Comparison of ENCODE assay signal across 14 cellular contexts in genomic region chr13:76894401-76895110, GRCh38. TPM values are rescaled to one million over a fixed set of nuclear protein-coding genes. Genes with fewer than 3 reads are reported as not detected.
A peak's percentile ranks its signal among the peaks of the same experiment; 100 is the strongest.
DNase-seq lines count a peak whose midpoint lies in the region; ATAC-seq, FAIRE-seq and TF ChIP-seq lines count a peak whose summit lies in the region.
"Had no signal": no experiment of that assay in that cellular context is flagged by ENCODE, and none has a peak within 500 bp of the region (broad histone marks: within the 10 kb centered on the region; RNA-seq: fewer than 3 reads in every experiment).

No MANE protein-coding gene starts in this region.

- peaks cover 19 to 37% (median 26%) of the 10 kb centered on the region in 11 experiments for H3K9me3 ChIP-seq in BLaER1 treated with 17β-estradiol and CSF1 and Interleukin-3, amounts not matched to agents 10 nM and 100 nM (replicated peaks in 1 of 11)
- H3K9me3 ChIP-seq in RWPE2 (ENCODE audit: severe bottlenecking) (no peaks in the 10 kb centered on the region), testis (no peaks in the 10 kb centered on the region)

- DNase-seq in RWPE2 (ENCODE audit: low spot score): no peak
- no peak for DNase-seq in retina
- DNase-seq in D721Med (ENCODE audit: insufficient read length, low spot score): no peak
- no peak for DNase-seq in DMS 273 (lab: John Stamatoyannopoulos, UW; ENCODE audit: unreplicated experiment)
- no peak for DNase-seq in testis
- DNase-seq: activated naive CD4-positive, alpha-beta T cell; H9; NCI-H2107; stomach had no signal

- H3K4me1 ChIP-seq in BLaER1 treated with 17β-estradiol and CSF1 and Interleukin-3, amounts not matched to agents 10 nM and 100 nM: peaks cover 7 to 39% (median 18%) of the 10 kb centered on the region in 10 experiments
- H3K4me1 ChIP-seq in RWPE2 (ENCODE audit: insufficient read depth, poor library complexity, severe bottlenecking): peaks cover 30% of the 10 kb centered on the region
- no peaks in the 10 kb centered on the region for H3K4me1 ChIP-seq in testis
- H3K4me1 ChIP-seq: stomach had no signal

- H3K27ac ChIP-seq in BLaER1 treated with 17β-estradiol and CSF1 and Interleukin-3, amounts not matched to agents 10 nM and 100 nM: peak overlapping the region in 7 of 11 experiments; percentile 17 to 75 (median 48); a peak in 10 of 22 replicates
- no peak overlapping the region for H3K27ac ChIP-seq in RWPE2 (ENCODE audit: poor library complexity, severe bottlenecking)
- H3K27ac ChIP-seq in testis: no peak overlapping the region
- H3K27ac ChIP-seq: stomach had no signal

- peak; percentile 70 for ATAC-seq in GM18868 (IDR thresholded peaks at IDR 0.05; ENCODE audit: unreplicated experiment)
- peak; percentile 64 for ATAC-seq in HG02870 (IDR thresholded peaks at IDR 0.05; ENCODE audit: unreplicated experiment)
- ATAC-seq in RWPE2 (ENCODE audit: low read depth): peak; percentile 59

- peaks cover 0 to 8% (median 0%) of the 10 kb centered on the region in 11 experiments; a peak in 1 of 22 replicates for H3K36me3 ChIP-seq in BLaER1 treated with 17β-estradiol and CSF1 and Interleukin-3, amounts not matched to agents 10 nM and 100 nM
- H3K36me3 ChIP-seq in RWPE2 (ENCODE audit: low read depth): no peaks in the 10 kb centered on the region
- H3K36me3 ChIP-seq in testis (ENCODE audit: low read depth, missing control alignments): no peaks in the 10 kb centered on the region
- H3K36me3 ChIP-seq: stomach had no signal

- no peaks in the 10 kb centered on the region for H4K20me1 ChIP-seq in BLaER1 treated with 17β-estradiol and CSF1 and Interleukin-3, amounts not matched to agents 10 nM and 100 nM

- no peak for TF ChIP-seq CTCF in RWPE2 (IDR thresholded peaks at IDR 0.05; ENCODE audit: poor library complexity, severe bottlenecking)
- TF ChIP-seq CTCF in D721Med (IDR thresholded peaks at IDR 0.05; ENCODE audit: insufficient read depth, missing control alignments): no peak
- no peak for TF ChIP-seq CTCF in testis (IDR thresholded peaks at IDR 0.05)

- no peaks in the 10 kb centered on the region for H3K27me3 ChIP-seq in BLaER1 treated with 17β-estradiol and CSF1 and Interleukin-3, amounts not matched to agents 10 nM and 100 nM
- no peaks in the 10 kb centered on the region for H3K27me3 ChIP-seq in RWPE2 (ENCODE audit: insufficient read depth, poor library complexity, severe bottlenecking)
- no peaks in the 10 kb centered on the region for H3K27me3 ChIP-seq in testis
- H3K27me3 ChIP-seq: stomach had no signal

- 53 to 81% methylated on average over 2 of the region's 2 CpGs for WGBS in testis, 2 donors

- no peak overlapping the region for H3K4me3 ChIP-seq in BLaER1 treated with 17β-estradiol and CSF1 and Interleukin-3, amounts not matched to agents 10 nM and 100 nM
- no peak overlapping the region for H3K4me3 ChIP-seq in RWPE2 (ENCODE audit: severe bottlenecking)
- no peak overlapping the region for H3K4me3 ChIP-seq in testis
- H3K4me3 ChIP-seq: stomach had no signal

- peak overlapping the region; percentile 21 to 85 (median 60) for H3K4me2 ChIP-seq in BLaER1 treated with 17β-estradiol and CSF1 and Interleukin-3, amounts not matched to agents 10 nM and 100 nM

- no peak for FAIRE-seq in D721Med (lab: Jason Lieb, UNC)
- FAIRE-seq: colon, frontal cortex had no signal

- H3K9ac ChIP-seq in BLaER1 treated with 17β-estradiol and CSF1 and Interleukin-3, amounts not matched to agents 10 nM and 100 nM: peak overlapping the region in 1 of 11 experiments; percentile 46; a peak in 1 of 22 replicates

- no peak for TF ChIP-seq POLR2A in testis (IDR thresholded peaks at IDR 0.05)

- intact Hi-C loops in testis (cut with DNase I; ENCODE audit: low total_unique reads): loop anchor here (10.0 kb wide), 2 partner anchors 1020 to 1210 kb away; no protein-coding TSS in a partner anchor

RNA-seq across cellular contexts. Expression of gene KCTD12, which starts 8.4 kb away (rescaled TPM):
- 100 to 1,000 TPM in 1 of 2 donors, 10 to 100 TPM in 1; 86.8 to 127 TPM for total RNA-seq in testis
- 63.9 TPM for polyA plus RNA-seq in testis (ENCODE audit: insufficient read depth, low read depth, low replicate concordance)

RNA-seq across cellular contexts. Expression of gene ACOD1, which starts 53.8 kb away (rescaled TPM):
- under 1 TPM in 1 of 2 donors, not detected in 1; 0.12 TPM for total RNA-seq in testis
- not detected for polyA plus RNA-seq in testis (ENCODE audit: insufficient read depth, low read depth, low replicate concordance)
- total RNA-seq: frontal cortex, H9, stomach had no signal

Comparison
In these comparisons a context has a peak if more than half of its experiments do, and no peak if none do; other contexts are left out.
1. H3K27ac ChIP-seq: peak in BLaER1 treated with 17β-estradiol and CSF1 and Interleukin-3, amounts not matched to agents 10 nM and 100 nM (7 of 11); none in RWPE2 (single experiment) and testis (0 of 2).
2. Peak in every context shown above with its lines, with median percentiles within 50 percentile points of each other: ATAC-seq.